In genomic region chr12:70185301-70185700, GRCh38 we compare ENCODE assay signal across 21 cellular contexts.
"Had no signal": no experiment of that assay in that cellular context is flagged by ENCODE, and none has a peak within 500 bp of the region (broad histone marks: within the 10 kb centered on the region; RNA-seq: fewer than 3 reads in every experiment).

No MANE protein-coding gene starts in this region.

- H3K36me3 Mint-ChIP-seq: stimulated activated naive B cell treated with anti-CD40 and anti-IgM and Interleukin-4, amounts not matched to agents 10 μg/mL and 1 μg/mL and 100 μg/mL, for 72 hours had no signal

- DNase-seq: effector memory CD8-positive, alpha-beta T cell; erythroblast; gastrocnemius medialis; heart right ventricle; hypothalamus; mucosa of descending colon; naive thymus-derived CD8-positive, alpha-beta T cell; psoas muscle; retina; right lobe of liver; stimulated activated CD4-positive, alpha-beta T cell treated with anti-CD3 and anti-CD28 coated beads, Interleukin-4, amount 100 ng/mL, for 1 hour; stimulated activated naive B cell treated with anti-CD40 and anti-IgM and Interleukin-4, amounts not matched to agents 10 μg/mL and 1 μg/mL and 100 μg/mL, for 72 hours; stimulated activated naive CD8-positive, alpha-beta T cell treated with anti-CD3 and anti-CD28 coated beads, Interleukin-15, amount 100 ng/mL, for 72 hours; testis; upper lobe of right lung had no signal

- H3K27ac ChIP-seq: gastrocnemius medialis, heart right ventricle, neutrophil, psoas muscle, right lobe of liver, testis, tibial nerve, upper lobe of right lung, vagina had no signal

- H3K27me3 ChIP-seq: gastrocnemius medialis, heart right ventricle, neutrophil, right lobe of liver, testis, tibial nerve, upper lobe of right lung, vagina had no signal

- H3K4me3 Mint-ChIP-seq: dendritic cell treated with granulocyte-macrophage colony-stimulating factor and Interleukin-4, amounts not matched to agents 40 ng/mL and 50 ng/mL, for 4 days; effector memory CD8-positive, alpha-beta T cell; naive thymus-derived CD8-positive, alpha-beta T cell; stimulated activated naive B cell treated with anti-CD40 and anti-IgM and Interleukin-4, amounts not matched to agents 10 μg/mL and 1 μg/mL and 100 μg/mL, for 72 hours; stimulated activated naive CD8-positive, alpha-beta T cell treated with anti-CD3 and anti-CD28 coated beads, Interleukin-15, amount 100 ng/mL, for 72 hours had no signal

- H3K27ac Mint-ChIP-seq: dendritic cell treated with granulocyte-macrophage colony-stimulating factor and Interleukin-4, amounts not matched to agents 40 ng/mL and 50 ng/mL, for 4 days; effector memory CD8-positive, alpha-beta T cell; naive thymus-derived CD8-positive, alpha-beta T cell; stimulated activated naive B cell treated with anti-CD40 and anti-IgM and Interleukin-4, amounts not matched to agents 10 μg/mL and 1 μg/mL and 100 μg/mL, for 72 hours; stimulated activated naive CD8-positive, alpha-beta T cell treated with anti-CD3 and anti-CD28 coated beads, Interleukin-15, amount 100 ng/mL, for 72 hours had no signal

- H3K4me3 ChIP-seq: gastrocnemius medialis, heart right ventricle, mucosa of descending colon, psoas muscle, right lobe of liver, testis, tibial nerve, upper lobe of right lung, vagina had no signal

- H3K27me3 Mint-ChIP-seq: dendritic cell treated with granulocyte-macrophage colony-stimulating factor and Interleukin-4, amounts not matched to agents 40 ng/mL and 50 ng/mL, for 4 days; stimulated activated naive CD8-positive, alpha-beta T cell treated with anti-CD3 and anti-CD28 coated beads, Interleukin-15, amount 100 ng/mL, for 72 hours had no signal

- FAIRE-seq: islet of Langerhans had no signal

- H3K36me3 ChIP-seq: gastrocnemius medialis, heart right ventricle, neutrophil, right lobe of liver, tibial nerve, upper lobe of right lung, vagina had no signal

- H3K4me1 ChIP-seq: gastrocnemius medialis, heart right ventricle, psoas muscle, right lobe of liver, testis, tibial nerve, upper lobe of right lung, vagina had no signal

- H3K4me1 Mint-ChIP-seq: naive thymus-derived CD8-positive, alpha-beta T cell; stimulated activated naive B cell treated with anti-CD40 and anti-IgM and Interleukin-4, amounts not matched to agents 10 μg/mL and 1 μg/mL and 100 μg/mL, for 72 hours; stimulated activated naive CD8-positive, alpha-beta T cell treated with anti-CD3 and anti-CD28 coated beads, Interleukin-15, amount 100 ng/mL, for 72 hours had no signal

- ATAC-seq: effector memory CD8-positive, alpha-beta T cell; gastrocnemius medialis; heart right ventricle; left lobe of liver; mucosa of descending colon; naive thymus-derived CD8-positive, alpha-beta T cell; psoas muscle; right lobe of liver; stimulated activated naive B cell treated with anti-CD40 and anti-IgM and Interleukin-4, amounts not matched to agents 10 μg/mL and 1 μg/mL and 100 μg/mL, for 72 hours; stimulated activated naive CD8-positive, alpha-beta T cell treated with anti-CD3 and anti-CD28 coated beads, Interleukin-15, amount 100 ng/mL, for 72 hours; upper lobe of right lung had no signal

- H3K9me3 ChIP-seq: gastrocnemius medialis, neutrophil, psoas muscle, right lobe of liver, testis, tibial nerve, upper lobe of right lung, vagina had no signal

- H3K9me3 Mint-ChIP-seq: dendritic cell treated with granulocyte-macrophage colony-stimulating factor and Interleukin-4, amounts not matched to agents 40 ng/mL and 50 ng/mL, for 4 days had no signal
